In genomic region chr18:74147491-74147778, GRCh38 we compare ENCODE assay signal across 8 cellular contexts. TPM values are rescaled to one million over a fixed set of nuclear protein-coding genes. Genes with fewer than 3 reads are reported as not detected.
DNase-seq lines count a peak whose midpoint lies in the region; ATAC-seq and TF ChIP-seq lines count a peak whose summit lies in the region.

No MANE protein-coding gene starts in this region.

- DNase-seq in activated naive CD4-positive, alpha-beta T cell treated with anti-CD3 and anti-CD28 coated beads for 36 hours: no peak
- no peak for DNase-seq in activated naive CD4-positive, alpha-beta T cell treated with anti-CD3 and anti-CD28 coated beads, Interleukin-2, amount 50 U/mL, for 16 hours
- no peak for DNase-seq in body of pancreas
- no peak for DNase-seq in mesenchymal stem cell
- DNase-seq in upper lobe of left lung: no peak
- no peak for DNase-seq in DMS 273 treated with DMSO at 0.1 percent for 48 hours (lab: John Stamatoyannopoulos, UW)
- DNase-seq in AG08395 (ENCODE audit: low spot score): no peak

- TF ChIP-seq CTCF in body of pancreas (IDR thresholded peaks at IDR 0.05) (no peak), upper lobe of left lung (IDR thresholded peaks at IDR 0.05) (peak in 1 of 6 experiments; percentile 14)

- peaks cover 18% of the 10 kb centered on the region for H3K79me1 ChIP-seq in mesenchymal stem cell (replicated peaks; ENCODE audit: low read length, poor library complexity, severe bottlenecking)

- H2BK5ac ChIP-seq in mesenchymal stem cell (ENCODE audit: low read depth, low read length, poor library complexity, severe bottlenecking): no peak overlapping the region

- no peak for TF ChIP-seq EP300 in upper lobe of left lung (IDR thresholded peaks at IDR 0.05)

- H3K9ac ChIP-seq in mesenchymal stem cell (ENCODE audit: low read length): peak overlapping the region; percentile 95

- peak overlapping the region in 1 of 2 experiments; percentile 51 for H3K18ac ChIP-seq in mesenchymal stem cell (ENCODE audit: low read depth in 1 of 2, low read length in 2 of 2)

- peak overlapping the region; percentile 47 for H2AFZ ChIP-seq in mesenchymal stem cell (ENCODE audit: low read depth, low read length)

- peaks cover 26% of the 10 kb centered on the region for H3K36me3 Mint-ChIP-seq in activated naive CD4-positive, alpha-beta T cell treated with anti-CD3 and anti-CD28 coated beads for 36 hours (ENCODE audit: low read depth)

- H3K4me2 ChIP-seq in mesenchymal stem cell (ENCODE audit: low read length, poor library complexity, severe bottlenecking): peak overlapping the region; percentile 85

- H2BK12ac ChIP-seq in mesenchymal stem cell (ENCODE audit: low read length in 2 of 2): no peak overlapping the region

- 0% methylated on average over 1 to 28 of the region's 28 CpGs for WGBS in body of pancreas, 2 donors
- 1% methylated on average over 28 of the region's 28 CpGs for WGBS in mesenchymal stem cell
- WGBS in upper lobe of left lung, 2 donors: 0 to 1% methylated on average over 1 to 24 of the region's 28 CpGs

- ATAC-seq in body of pancreas (no peak), upper lobe of left lung (ENCODE audit: low FRiP score in 2 of 2) (no peak), GM19324 (IDR thresholded peaks at IDR 0.05; ENCODE audit: low FRiP score, unreplicated experiment) (no peak)

- CTCF ChIA-PET in activated naive CD4-positive, alpha-beta T cell treated with anti-CD3 and anti-CD28 coated beads for 36 hours (lab: Charles Lee): no interaction called here

- H3K23ac ChIP-seq in mesenchymal stem cell (ENCODE audit: low read length in 2 of 2): no peak overlapping the region

- no peak overlapping the region for H2AK5ac ChIP-seq in mesenchymal stem cell (ENCODE audit: low read length, severe bottlenecking)

- H3K4ac ChIP-seq in mesenchymal stem cell (ENCODE audit: low read depth in 1 of 2, low read length in 2 of 2): no peak overlapping the region

- no peak for TF ChIP-seq POLR2A in body of pancreas (IDR thresholded peaks at IDR 0.05)
- no peak for TF ChIP-seq POLR2A in upper lobe of left lung (IDR thresholded peaks at IDR 0.05)

- H3K14ac ChIP-seq in mesenchymal stem cell (ENCODE audit: low read length in 2 of 2): no peak overlapping the region

- H3K4me1 ChIP-seq in body of pancreas: peaks cover 27% of the 10 kb centered on the region
- peaks cover 10% of the 10 kb centered on the region for H3K4me1 ChIP-seq in mesenchymal stem cell (ENCODE audit: control insufficient read depth, insufficient read depth, low read depth, low read length)
- peaks cover 20 to 30% (median 22%) of the 10 kb centered on the region in 4 donors for H3K4me1 ChIP-seq in upper lobe of left lung

- H3K27me3 Mint-ChIP-seq in activated naive CD4-positive, alpha-beta T cell treated with anti-CD3 and anti-CD28 coated beads for 36 hours (ENCODE audit: low read depth): no peaks in the 10 kb centered on the region

- intact Hi-C loops in activated naive CD4-positive, alpha-beta T cell treated with anti-CD3 and anti-CD28 coated beads for 36 hours (cut with micrococcal nuclease): no loop called here
- intact Hi-C loops in body of pancreas (cut with DNase I): no loop called here

- peak overlapping the region; percentile 48 for H2BK15ac ChIP-seq in mesenchymal stem cell (ENCODE audit: low read depth, poor library complexity, severe bottlenecking)

- H3K27ac Mint-ChIP-seq in activated naive CD4-positive, alpha-beta T cell treated with anti-CD3 and anti-CD28 coated beads for 36 hours: peak overlapping the region; percentile 97

- H3K4me1 Mint-ChIP-seq in activated naive CD4-positive, alpha-beta T cell treated with anti-CD3 and anti-CD28 coated beads for 36 hours (ENCODE audit: low read depth): peaks cover 36% of the 10 kb centered on the region

- H3K36me3 ChIP-seq in body of pancreas (replicated peaks in 1 of 2; ENCODE audit: insufficient read depth in 1 of 2, low read depth in 2 of 2): no peaks in the 10 kb centered on the region
- peaks cover 4 to 18% of the 10 kb centered on the region in 2 experiments for H3K36me3 ChIP-seq in mesenchymal stem cell (ENCODE audit: control insufficient read depth in 1 of 2, insufficient read depth in 2 of 2, low read depth in 1 of 2, low read length in 2 of 2)
- peaks cover 0 to 5% (median 0%) of the 10 kb centered on the region in 4 donors for H3K36me3 ChIP-seq in upper lobe of left lung

- H4K8ac ChIP-seq in mesenchymal stem cell (ENCODE audit: low read length): peak overlapping the region; percentile 76

- H2BK120ac ChIP-seq in mesenchymal stem cell (ENCODE audit: low read depth, low read length): peak overlapping the region; percentile 73

- H3K4me3 ChIP-seq in body of pancreas: peak overlapping the region; percentile 17 to 45
- peak overlapping the region; percentile 57 to 96 for H3K4me3 ChIP-seq in mesenchymal stem cell (ENCODE audit: insufficient read depth in 1 of 2, low read depth in 1 of 2, low read length in 2 of 2)
- H3K4me3 ChIP-seq in upper lobe of left lung: peak overlapping the region; percentile 61 to 88 (median 73)

- peak overlapping the region; percentile 96 for H3K4me3 Mint-ChIP-seq in activated naive CD4-positive, alpha-beta T cell treated with anti-CD3 and anti-CD28 coated beads for 36 hours

- no peaks in the 10 kb centered on the region for H3K27me3 ChIP-seq in body of pancreas
- H3K27me3 ChIP-seq in mesenchymal stem cell (ENCODE audit: control insufficient read depth in 1 of 2, insufficient read depth in 1 of 2, low read length in 2 of 2): no peaks in the 10 kb centered on the region
- no peaks in the 10 kb centered on the region for H3K27me3 ChIP-seq in upper lobe of left lung

- no peak overlapping the region for H4K91ac ChIP-seq in mesenchymal stem cell (ENCODE audit: low read length)

- peak overlapping the region; percentile 67 to 89 (median 84) for H3K27ac ChIP-seq in body of pancreas
- H3K27ac ChIP-seq in mesenchymal stem cell (ENCODE audit: low read length, poor library complexity, severe bottlenecking): no peak overlapping the region
- peak overlapping the region in 3 of 4 donors; percentile 87 to 96 (median 92) for H3K27ac ChIP-seq in upper lobe of left lung

- H3K9me3 ChIP-seq in body of pancreas (no peaks in the 10 kb centered on the region), mesenchymal stem cell (ENCODE audit: control insufficient read depth, low read length) (no peaks in the 10 kb centered on the region), upper lobe of left lung (no peaks in the 10 kb centered on the region)

- no peaks in the 10 kb centered on the region for H3K9me3 Mint-ChIP-seq in activated naive CD4-positive, alpha-beta T cell treated with anti-CD3 and anti-CD28 coated beads for 36 hours

RNA-seq across cellular contexts. Expression of gene FBXO15, which starts 0.2 kb away (rescaled TPM):
- total RNA-seq in activated naive CD4-positive, alpha-beta T cell treated with anti-CD3 and anti-CD28 coated beads for 36 hours: 1 to 10 TPM; 1.2 to 1.3 TPM
- total RNA-seq in body of pancreas (1 to 10 TPM; 1.0 to 3.3 TPM), upper lobe of left lung (10 to 100 TPM in 1 of 6 donors, 1 to 10 TPM in 4, under 1 TPM in 1; 0.83 to 11.9 (median 2.6) TPM)
- 0.48 TPM for polyA plus RNA-seq in mesenchymal stem cell (2013, experiment 1 of 2)
- 0.60 TPM for polyA plus RNA-seq in mesenchymal stem cell (2013, experiment 2 of 2)

RNA-seq across cellular contexts. Expression of gene TIMM21, which starts 0.9 kb away (rescaled TPM):
- 10 to 100 TPM; 35.6 to 37.7 TPM for total RNA-seq in activated naive CD4-positive, alpha-beta T cell treated with anti-CD3 and anti-CD28 coated beads for 36 hours
- total RNA-seq in body of pancreas: 10 to 100 TPM in 1 of 2 donors, 1 to 10 TPM in 1; 3.9 to 23.1 TPM
- polyA plus RNA-seq in mesenchymal stem cell (2013, experiment 1 of 2): 18.1 TPM
- polyA plus RNA-seq in mesenchymal stem cell (2013, experiment 2 of 2): 17.0 TPM
- 10 to 100 TPM; 13.0 to 48.2 (median 23.3) TPM for total RNA-seq in upper lobe of left lung
